ENCODE assay signal across 17 cellular contexts in the genomic region with DNA sequence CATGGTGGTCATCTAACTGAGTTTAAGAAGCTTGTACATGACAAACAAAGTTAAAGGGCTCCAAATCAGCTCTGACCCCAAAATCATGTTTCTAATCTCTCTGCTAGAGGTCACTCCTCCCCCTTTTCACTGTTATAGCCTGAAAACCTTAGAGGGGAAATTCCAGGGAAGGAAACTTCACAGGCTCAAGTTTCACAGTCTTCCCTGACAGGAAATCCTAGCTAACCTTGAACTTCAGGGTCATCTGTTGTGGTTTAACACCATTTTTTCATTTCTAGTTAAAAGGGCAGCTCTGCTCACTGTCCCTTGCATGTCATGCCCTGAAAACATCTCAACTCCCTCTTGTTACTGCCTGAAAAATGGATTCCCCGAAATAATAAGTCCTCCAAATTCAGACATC.
DNase-seq lines count a peak whose midpoint lies in the region; ATAC-seq lines count a peak whose summit lies in the region.
"Had no signal": no experiment of that assay in that cellular context is flagged by ENCODE, and none has a peak within 500 bp of the region (broad histone marks: within the 10 kb centered on the region; RNA-seq: fewer than 3 reads in every experiment).

No MANE protein-coding gene starts in this region.

- in situ Hi-C loops in Caki2 (cut with HindIII; ENCODE audit: low pct_unique_long_range_greater_than_20kb, low sequenced_read_pairs): no loop called here

- peak; percentile 59 for ATAC-seq in GM21423 (IDR thresholded peaks at IDR 0.05; ENCODE audit: unreplicated experiment)
- ATAC-seq in activated T-cell treated with anti-CD3 and anti-CD28 coated beads, Interleukin-2, amount 50 U/mL, for 4 hours: no peak
- no peak for ATAC-seq in GM21528 (IDR thresholded peaks at IDR 0.05; ENCODE audit: low FRiP score, unreplicated experiment)
- ATAC-seq: CD8-positive, alpha-beta T cell; T-helper 17 cell had no signal

- H3K9me3 Mint-ChIP-seq in immature natural killer cell: peaks cover 0 to 2% (median 0%) of the 10 kb centered on the region in 6 donors
- peaks cover 6% of the 10 kb centered on the region for H3K9me3 Mint-ChIP-seq in activated T-cell treated with anti-CD3 and anti-CD28 coated beads, Interleukin-2, amount 50 U/mL, for 4 hours

- peaks cover 2 to 5% (median 3%) of the 10 kb centered on the region in 3 donors for H3K27me3 Mint-ChIP-seq in immature natural killer cell (ENCODE audit: low read depth in 3 of 3)
- no peaks in the 10 kb centered on the region for H3K27me3 Mint-ChIP-seq in activated T-cell treated with anti-CD3 and anti-CD28 coated beads, Interleukin-2, amount 50 U/mL, for 4 hours (ENCODE audit: low read depth)
- H3K27me3 Mint-ChIP-seq: T-helper 17 cell had no signal

- H3K4me3 Mint-ChIP-seq in immature natural killer cell: peak overlapping the region; percentile 11 to 44 (median 24)
- no peak overlapping the region for H3K4me3 Mint-ChIP-seq in activated T-cell treated with anti-CD3 and anti-CD28 coated beads, Interleukin-2, amount 50 U/mL, for 4 hours
- H3K4me3 Mint-ChIP-seq: CD8-positive, alpha-beta T cell; T-helper 17 cell had no signal

- peak overlapping the region in 2 of 6 donors; percentile 1 to 7 for H3K27ac Mint-ChIP-seq in immature natural killer cell
- H3K27ac Mint-ChIP-seq: CD8-positive, alpha-beta T cell; T-helper 17 cell had no signal

- H3K36me3 Mint-ChIP-seq in immature natural killer cell: no peaks in the 10 kb centered on the region
- no peaks in the 10 kb centered on the region for H3K36me3 Mint-ChIP-seq in activated T-cell treated with anti-CD3 and anti-CD28 coated beads, Interleukin-2, amount 50 U/mL, for 4 hours (ENCODE audit: insufficient read depth)
- H3K36me3 Mint-ChIP-seq: CD8-positive, alpha-beta T cell had no signal

- DNase-seq in Caki2 (ENCODE audit: low read depth) (peak; percentile 9), NCI-H226 (peak; percentile 20), immature natural killer cell (peak in 2 of 3 donors; percentile 16 to 36), NCI-H146 (lab: John Stamatoyannopoulos, UW) (no peak), NCI-H82 (lab: John Stamatoyannopoulos, UW) (no peak)
- no peak for DNase-seq in activated T-cell treated with anti-CD3 and anti-CD28 coated beads, Interleukin-2, amount 50 U/mL, for 4 hours
- DNase-seq: anterior cingulate cortex; CD8-positive, alpha-beta T cell; dorsolateral prefrontal cortex; GF-D8; mammary epithelial cell; NCI-H1694 treated with DMSO at 0.1 percent for 48 hours; RPMI8226; substantia nigra; T-helper 17 cell had no signal

- peaks cover 28 to 50% of the 10 kb centered on the region in 2 donors for H3K4me1 Mint-ChIP-seq in immature natural killer cell
- no peaks in the 10 kb centered on the region for H3K4me1 Mint-ChIP-seq in activated T-cell treated with anti-CD3 and anti-CD28 coated beads, Interleukin-2, amount 50 U/mL, for 4 hours (ENCODE audit: low read depth)
- H3K4me1 Mint-ChIP-seq: T-helper 17 cell had no signal

Comparison
In these comparisons a context has a peak if more than half of its experiments do, and no peak if none do; other contexts are left out.
1. DNase-seq: peak in Caki2 (single experiment), NCI-H226 (single experiment) and immature natural killer cell (2 of 3); none in activated T-cell treated with anti-CD3 and anti-CD28 coated beads, Interleukin-2, amount 50 U/mL, for 4 hours (single experiment), NCI-H146 (single experiment) and NCI-H82 (single experiment).